21 cellular contexts compared by ENCODE assay signal in the genomic region with DNA sequence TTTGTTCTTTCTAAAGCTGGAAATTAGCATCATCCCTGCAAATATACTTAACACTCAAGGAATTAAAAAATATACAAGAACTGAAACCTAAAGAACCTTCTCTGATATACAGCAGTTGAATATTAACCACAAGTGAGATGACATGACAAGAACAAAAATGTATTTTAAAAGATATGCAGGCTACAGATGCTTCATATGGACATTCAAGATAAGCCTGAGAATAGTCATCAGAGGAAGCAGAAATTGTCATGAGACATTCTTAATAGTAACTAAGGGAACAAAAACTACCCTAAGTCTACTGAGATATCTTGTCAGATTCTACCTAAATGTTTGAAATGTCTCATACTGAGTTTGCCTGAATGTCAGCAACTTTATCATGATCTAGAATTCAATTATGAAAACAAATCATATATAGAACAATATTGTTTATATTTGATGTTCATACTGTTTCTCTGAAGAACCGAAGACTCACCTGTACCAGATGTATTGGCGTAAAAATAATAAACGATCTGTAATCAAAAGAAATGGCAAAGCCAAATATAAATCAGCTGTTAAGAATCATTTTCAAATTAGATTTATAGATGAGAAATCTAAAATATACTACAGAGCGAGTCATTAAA.
"Had no signal": no experiment of that assay in that cellular context is flagged by ENCODE, and none has a peak within 500 bp of the region (broad histone marks: within the 10 kb centered on the region; RNA-seq: fewer than 3 reads in every experiment).

No MANE protein-coding gene starts in this region.

- H3K9me3 Mint-ChIP-seq: activated CD4-positive, alpha-beta memory T cell treated with anti-CD3 and anti-CD28 coated beads for 36 hours; activated naive CD4-positive, alpha-beta T cell treated with anti-CD3 and anti-CD28 coated beads, Interleukin-2, amount 10 ng/mL, durations not matched to agents 7 days and 5 days; activated T-cell treated with anti-CD3 and anti-CD28 coated beads, Interleukin-2, amount 50 U/mL, for 72 hours; naive B cell; neural crest cell; stimulated activated memory B cell treated with anti-CD40 and anti-IgM and Interleukin-4, amounts not matched to agents 10 μg/mL and 1 μg/mL and 100 μg/mL, for 72 hours had no signal

- DNase-seq: activated CD4-positive, alpha-beta memory T cell treated with anti-CD3 and anti-CD28 coated beads for 36 hours; activated CD4-positive, alpha-beta T cell treated with anti-CD3 and anti-CD28 coated beads for 48 hours; activated effector memory CD4-positive, alpha-beta T cell treated with anti-CD3 and anti-CD28 coated beads, Interleukin-2, amount 50 U/mL, for 16 hours; activated naive CD4-positive, alpha-beta T cell treated with anti-CD3 and anti-CD28 coated beads, Interleukin-2, amount 10 ng/mL, durations not matched to agents 7 days and 5 days; activated T-cell treated with anti-CD3 and anti-CD28 coated beads, Interleukin-2, amount 50 U/mL, for 72 hours; amygdala; foreskin melanocyte; hippocampal formation; kidney glomerular epithelial cell; left lung; naive B cell; occipital lobe; right lobe of liver; stimulated activated CD4-positive, alpha-beta T cell treated with anti-CD3 and anti-CD28 coated beads, Interleukin-15, amount 100 ng/mL, for 24 hours; stomach; transverse colon; uterus had no signal

- H3K27me3 ChIP-seq: left lung, right lobe of liver, stomach, transverse colon, uterus had no signal

- H3K36me3 ChIP-seq: uterus had no signal

- H3K4me1 ChIP-seq: uterus had no signal

- ATAC-seq: activated T-cell treated with anti-CD3 and anti-CD28 coated beads, Interleukin-2, amount 50 U/mL, for 72 hours; left lung; right lobe of liver; stimulated activated memory B cell treated with anti-CD40 and anti-IgM and Interleukin-4, amounts not matched to agents 10 μg/mL and 1 μg/mL and 100 μg/mL, for 72 hours had no signal

- H3K4me3 ChIP-seq: left lung, lung, right lobe of liver, skin epidermis, stomach, transverse colon, uterus had no signal

- H3K27ac ChIP-seq: left lung, right lobe of liver, skin epidermis, stomach, transverse colon, uterus had no signal

- H3K4me3 Mint-ChIP-seq: activated CD4-positive, alpha-beta memory T cell treated with anti-CD3 and anti-CD28 coated beads for 36 hours; activated naive CD4-positive, alpha-beta T cell treated with anti-CD3 and anti-CD28 coated beads, Interleukin-2, amount 10 ng/mL, durations not matched to agents 7 days and 5 days; activated T-cell treated with anti-CD3 and anti-CD28 coated beads, Interleukin-2, amount 50 U/mL, for 72 hours; naive B cell; neural crest cell; stimulated activated memory B cell treated with anti-CD40 and anti-IgM and Interleukin-4, amounts not matched to agents 10 μg/mL and 1 μg/mL and 100 μg/mL, for 72 hours had no signal

- H3K9me3 ChIP-seq: left lung, right lobe of liver, stomach, transverse colon, uterus had no signal

- H3K27me3 Mint-ChIP-seq: activated CD4-positive, alpha-beta memory T cell treated with anti-CD3 and anti-CD28 coated beads for 36 hours; activated naive CD4-positive, alpha-beta T cell treated with anti-CD3 and anti-CD28 coated beads, Interleukin-2, amount 10 ng/mL, durations not matched to agents 7 days and 5 days; naive B cell; stimulated activated memory B cell treated with anti-CD40 and anti-IgM and Interleukin-4, amounts not matched to agents 10 μg/mL and 1 μg/mL and 100 μg/mL, for 72 hours had no signal

- H3K27ac Mint-ChIP-seq: activated CD4-positive, alpha-beta memory T cell treated with anti-CD3 and anti-CD28 coated beads for 36 hours; activated naive CD4-positive, alpha-beta T cell treated with anti-CD3 and anti-CD28 coated beads, Interleukin-2, amount 10 ng/mL, durations not matched to agents 7 days and 5 days; stimulated activated memory B cell treated with anti-CD40 and anti-IgM and Interleukin-4, amounts not matched to agents 10 μg/mL and 1 μg/mL and 100 μg/mL, for 72 hours had no signal
